ENCODE assay signal across 8 cellular contexts in genomic region chr16:74695450-74696422, GRCh38. TPM values are rescaled to one million over a fixed set of nuclear protein-coding genes. Genes with fewer than 3 reads are reported as not detected.
DNase-seq lines count a peak whose midpoint lies in the region; ATAC-seq lines count a peak whose summit lies in the region.

No MANE protein-coding gene starts in this region.

- H3K27me3 Mint-ChIP-seq in CD4-positive, alpha-beta memory T cell, result no peaks in the 10 kb centered on the region
- H3K27me3 Mint-ChIP-seq in effector memory CD8-positive, alpha-beta T cell, result no peaks in the 10 kb centered on the region

- peak overlapping the region; percentile 53 to 90 (median 84) for H3K27ac Mint-ChIP-seq in CD4-positive, alpha-beta memory T cell
- H3K27ac Mint-ChIP-seq in effector memory CD8-positive, alpha-beta T cell, result peak overlapping the region; percentile 51 to 92

- H3K9me3 ChIP-seq in CD4-positive, alpha-beta memory T cell (ENCODE audit: control insufficient read depth in 1 of 2, low read length in 2 of 2), result no peaks in the 10 kb centered on the region

- H3K36me3 ChIP-seq in CD4-positive, alpha-beta memory T cell (ENCODE audit: insufficient read depth, low read length), result peaks cover 20% of the 10 kb centered on the region

- H3K36me3 Mint-ChIP-seq in CD4-positive, alpha-beta memory T cell, result peaks cover 39 to 55% of the 10 kb centered on the region in 2 donors
- H3K36me3 Mint-ChIP-seq in effector memory CD8-positive, alpha-beta T cell (ENCODE audit: insufficient read depth), result peaks cover 60% of the 10 kb centered on the region

- DNase-seq in CD4-positive, alpha-beta memory T cell, result peak; percentile 63 to 72 (median 67)
- peak; percentile 32 for DNase-seq in NCI-H774 (lab: John Stamatoyannopoulos, UW)
- peak; percentile 38 to 65 for DNase-seq in activated CD4-positive, alpha-beta T cell treated with anti-CD3 and anti-CD28 coated beads, Interleukin-2, amount 50 U/mL, for 48 hours
- DNase-seq in effector memory CD8-positive, alpha-beta T cell, result peak; percentile 50 to 62 (median 60)
- DNase-seq in lung microvascular endothelial cell (ENCODE audit: low read depth in 2 of 2), result peak; percentile 94
- peak; percentile 16 for DNase-seq in stimulated activated CD8-positive, alpha-beta memory T cell treated with anti-CD3 and anti-CD28 coated beads, Interleukin-12 subunit alpha, Interleukin-12 subunit beta, amount 100 ng/mL, for 4 hours (ENCODE audit: low read depth)

- H3K4me3 Mint-ChIP-seq in CD4-positive, alpha-beta memory T cell, result peak overlapping the region; percentile 79 to 88 (median 86)
- peak overlapping the region; percentile 84 to 86 for H3K4me3 Mint-ChIP-seq in effector memory CD8-positive, alpha-beta T cell

- H3K4me1 ChIP-seq in CD4-positive, alpha-beta memory T cell (ENCODE audit: insufficient read depth, low read length), result peaks cover 34% of the 10 kb centered on the region

- ATAC-seq in GM19438 (IDR thresholded peaks at IDR 0.05; ENCODE audit: low read depth, unreplicated experiment), result peak; percentile 79
- peak; percentile 92 for ATAC-seq in HG03521 (IDR thresholded peaks at IDR 0.05; ENCODE audit: unreplicated experiment)
- peak; percentile 61 for ATAC-seq in effector memory CD8-positive, alpha-beta T cell (replicated peaks)

- peak overlapping the region; percentile 0 for H3K27ac ChIP-seq in CD4-positive, alpha-beta memory T cell (ENCODE audit: low read depth, low read length)

- intact Hi-C loops in CD4-positive, alpha-beta memory T cell (cut with micrococcal nuclease), result loop anchor here (5.0 kb wide), 1 partner anchor 292 kb away; the partner anchor contains the start of gene WDR59

- peaks cover 31 to 66% (median 48%) of the 10 kb centered on the region in 4 donors for H3K4me1 Mint-ChIP-seq in CD4-positive, alpha-beta memory T cell
- peaks cover 33 to 49% of the 10 kb centered on the region in 2 donors for H3K4me1 Mint-ChIP-seq in effector memory CD8-positive, alpha-beta T cell (ENCODE audit: low read depth in 2 of 2)

- H3K4me3 ChIP-seq in CD4-positive, alpha-beta memory T cell (ENCODE audit: low read length in 2 of 2), result peak overlapping the region; percentile 24 to 46

- no peaks in the 10 kb centered on the region for H3K9me3 Mint-ChIP-seq in CD4-positive, alpha-beta memory T cell
- no peaks in the 10 kb centered on the region for H3K9me3 Mint-ChIP-seq in effector memory CD8-positive, alpha-beta T cell

- no peaks in the 10 kb centered on the region for H3K27me3 ChIP-seq in CD4-positive, alpha-beta memory T cell (ENCODE audit: insufficient read depth, low read length)

- POLR2A ChIA-PET in CD4-positive, alpha-beta memory T cell (lab: Charles Lee; ENCODE audit: partially characterized antibody), result interaction anchor here (2.8 kb wide), 1 partner anchor 29 kb away, joined by 22 read pairs; the partner anchor contains the start of gene RFWD3

- CTCF ChIA-PET in CD4-positive, alpha-beta memory T cell (lab: Charles Lee; ENCODE audit: partially characterized antibody), result interaction anchor here (0.9 to 8.2 kb wide), 3 partner anchors 16 to 167 kb away, joined by 3 to 70 read pairs (median 5); no protein-coding TSS in a partner anchor

RNA-seq across cellular contexts. Expression of gene MLKL, which starts 4.9 kb away (rescaled TPM):
- 10 to 100 TPM; 37.5 to 40.6 TPM for total RNA-seq in CD4-positive, alpha-beta memory T cell
- polyA plus RNA-seq in CD4-positive, alpha-beta memory T cell, result 10 to 100 TPM; 12.5 to 20.9 TPM
- 8.9 and 10.9 TPM in 2 replicates for total RNA-seq in lung microvascular endothelial cell

RNA-seq across cellular contexts. Expression of gene RFWD3, which starts 29.1 kb away (rescaled TPM):
- 10 to 100 TPM; 59.2 to 64.7 TPM for total RNA-seq in CD4-positive, alpha-beta memory T cell
- 10 to 100 TPM; 12.3 to 20.6 TPM for polyA plus RNA-seq in CD4-positive, alpha-beta memory T cell
- 13.7 and 16.7 TPM in 2 replicates for total RNA-seq in lung microvascular endothelial cell

Comparison
In these comparisons a context has a peak if more than half of its experiments do, and no peak if none do; other contexts are left out.
1. Peak in every context shown above with its lines: DNase-seq, ATAC-seq, H3K4me3 ChIP-seq and H3K27ac ChIP-seq.
2. DNase-seq: peak in every context shown above with its lines; median percentile 94 in lung microvascular endothelial cell; 67 in CD4-positive, alpha-beta memory T cell; 60 in effector memory CD8-positive, alpha-beta T cell; 52 in activated CD4-positive, alpha-beta T cell treated with anti-CD3 and anti-CD28 coated beads, Interleukin-2, amount 50 U/mL, for 48 hours; 32 in NCI-H774; 16 in stimulated activated CD8-positive, alpha-beta memory T cell treated with anti-CD3 and anti-CD28 coated beads, Interleukin-12 subunit alpha, Interleukin-12 subunit beta, amount 100 ng/mL, for 4 hours.